ENCODE assay signal across 8 cellular contexts in genomic region chr4:180059216-180059881, GRCh38.
DNase-seq lines count a peak whose midpoint lies in the region; ATAC-seq, FAIRE-seq and TF ChIP-seq lines count a peak whose summit lies in the region.

No MANE protein-coding gene starts in this region.

- H3K36me3 ChIP-seq in HUES48 (ENCODE audit: control insufficient read depth, insufficient read depth, low read length) (no peaks in the 10 kb centered on the region), astrocyte (ENCODE audit: insufficient read depth, low read length) (no peaks in the 10 kb centered on the region), kidney epithelial cell (ENCODE audit: control insufficient read depth, insufficient read depth, low read length) (no peaks in the 10 kb centered on the region), stomach smooth muscle (ENCODE audit: control insufficient read depth in 2 of 2, insufficient read depth in 2 of 2, low read length in 2 of 2) (no peaks in the 10 kb centered on the region)

- H4K20me1 ChIP-seq in astrocyte (ENCODE audit: insufficient read depth, low read length): no peaks in the 10 kb centered on the region

- no peak for ATAC-seq in GM21367 (IDR thresholded peaks at IDR 0.05; ENCODE audit: unreplicated experiment)

- H3K4me1 ChIP-seq in HUES48 (ENCODE audit: control insufficient read depth, insufficient read depth, low read length) (peaks cover 17% of the 10 kb centered on the region), astrocyte (ENCODE audit: insufficient read depth, low read length) (peaks cover 10% of the 10 kb centered on the region), stomach smooth muscle (ENCODE audit: control insufficient read depth, insufficient read depth, low read length) (peaks cover 12% of the 10 kb centered on the region)

- TF ChIP-seq POLR2A in erythroblast (IDR thresholded peaks at IDR 0.05; ENCODE audit: low read length): no peak

- no peaks in the 10 kb centered on the region for H3K79me2 ChIP-seq in astrocyte (ENCODE audit: insufficient read depth, low read length)

- H3K27me3 ChIP-seq in HUES48 (ENCODE audit: control insufficient read depth, insufficient read depth, low read length): peaks cover 44% of the 10 kb centered on the region
- H3K27me3 ChIP-seq in astrocyte (ENCODE audit: insufficient read depth, low read length): peaks cover 21% of the 10 kb centered on the region
- no peaks in the 10 kb centered on the region for H3K27me3 ChIP-seq in kidney epithelial cell (ENCODE audit: control insufficient read depth, insufficient read depth, low read length)
- H3K27me3 ChIP-seq in stomach smooth muscle (ENCODE audit: control insufficient read depth in 1 of 2, insufficient read depth in 2 of 2, low read length in 2 of 2): peaks cover 23 to 50% of the 10 kb centered on the region in 2 donors

- H3K27ac ChIP-seq in HUES48 (ENCODE audit: low read depth, low read length): no peak overlapping the region
- no peak overlapping the region for H3K27ac ChIP-seq in astrocyte (ENCODE audit: low read depth, low read length)
- no peak overlapping the region for H3K27ac ChIP-seq in stomach smooth muscle (ENCODE audit: low read length)

- peak; percentile 4 for DNase-seq in activated gamma-delta T cell (lab: John Stamatoyannopoulos, UW)
- no peak for DNase-seq in activated gamma-delta T cell treated with Interleukin-2 at 50 U/mL for 16 hours
- DNase-seq in astrocyte (ENCODE audit: low read depth): peak; percentile 1
- DNase-seq in kidney epithelial cell (ENCODE audit: low read depth): no peak
- DNase-seq in erythroblast (lab: John Stamatoyannopoulos, UW): no peak

- H3K4me1 Mint-ChIP-seq in astrocyte (ENCODE audit: low read depth, unreplicated experiment): peaks cover 6% of the 10 kb centered on the region

- H3K9ac ChIP-seq in HUES48 (ENCODE audit: low read depth, low read length) (no peak overlapping the region), astrocyte (ENCODE audit: low read length) (peak overlapping the region; percentile 61), stomach smooth muscle (ENCODE audit: low read length in 2 of 2) (no peak overlapping the region)

- H3K27ac Mint-ChIP-seq in astrocyte (ENCODE audit: unreplicated experiment): peak overlapping the region; percentile 58

- H3K9me3 Mint-ChIP-seq in astrocyte (ENCODE audit: unreplicated experiment): no peaks in the 10 kb centered on the region

- H3K4me3 ChIP-seq in HUES48 (ENCODE audit: low read depth, low read length) (peak overlapping the region; percentile 93), astrocyte (ENCODE audit: insufficient read depth, low read depth, low read length) (peak overlapping the region; percentile 71), kidney epithelial cell (ENCODE audit: low read depth, low read length) (peak overlapping the region; percentile 48), stomach smooth muscle (ENCODE audit: low read length in 2 of 2) (peak overlapping the region; percentile 52 to 69)

- H3K27me3 Mint-ChIP-seq in astrocyte (ENCODE audit: low read depth, unreplicated experiment): peaks cover 31% of the 10 kb centered on the region

- H3K4me2 ChIP-seq in astrocyte (ENCODE audit: low read length): peak overlapping the region; percentile 97

- peak overlapping the region; percentile 90 for H2AFZ ChIP-seq in astrocyte (ENCODE audit: low read depth, low read length)

- TF ChIP-seq CTCF in astrocyte (IDR thresholded peaks at IDR 0.05; ENCODE audit: insufficient read depth, low read depth, low read length) (no peak), kidney epithelial cell (IDR thresholded peaks at IDR 0.05; ENCODE audit: insufficient read depth, low read length, poor library complexity, severe bottlenecking) (no peak)

- H3K36me3 Mint-ChIP-seq in astrocyte (ENCODE audit: low read depth, unreplicated experiment): no peaks in the 10 kb centered on the region

- H3K9me3 ChIP-seq in HUES48 (ENCODE audit: control insufficient read depth, insufficient read depth, low read length) (no peaks in the 10 kb centered on the region), astrocyte (ENCODE audit: insufficient read depth, low read depth, low read length) (no peaks in the 10 kb centered on the region), stomach smooth muscle (ENCODE audit: control insufficient read depth in 2 of 2, low read length in 2 of 2) (no peaks in the 10 kb centered on the region)

- no peak for FAIRE-seq in astrocyte (lab: Jason Lieb, UNC)

- peak overlapping the region; percentile 92 for H3K4me3 Mint-ChIP-seq in astrocyte (ENCODE audit: unreplicated experiment)

Comparison
In these comparisons a context has a peak if more than half of its experiments do, and no peak if none do; other contexts are left out.
1. DNase-seq: peak in activated gamma-delta T cell (single experiment) and astrocyte (single experiment); none in activated gamma-delta T cell treated with Interleukin-2 at 50 U/mL for 16 hours (single experiment), kidney epithelial cell (single experiment) and erythroblast (0 of 2).
2. Peak in every context shown above with its lines, with median percentiles within 50 percentile points of each other: H3K4me3 ChIP-seq.